Comparison of ENCODE assay signal across 8 cellular contexts in genomic region chr4:173333658-173334084, GRCh38. TPM values are rescaled to one million over a fixed set of nuclear protein-coding genes. Genes with fewer than 3 reads are reported as not detected.
A peak's percentile ranks its signal among the peaks of the same experiment; 100 is the strongest.
DNase-seq lines count a peak whose midpoint lies in the region; ATAC-seq and TF ChIP-seq lines count a peak whose summit lies in the region.

No MANE protein-coding gene starts in this region.

- under 1% methylated on average over 52 of the region's 53 CpGs for WGBS in urinary bladder

- H3K27me3 ChIP-seq in BE2C, result no peaks in the 10 kb centered on the region

- H3K27ac ChIP-seq in urinary bladder (ENCODE audit: low read depth), result peak overlapping the region; percentile 99

- peaks cover 49% of the 10 kb centered on the region for H3K36me3 ChIP-seq in BE2C
- no peaks in the 10 kb centered on the region for H3K36me3 ChIP-seq in urinary bladder (ENCODE audit: insufficient read depth)

- H3K4me1 ChIP-seq in BE2C (no peaks in the 10 kb centered on the region), urinary bladder (ENCODE audit: insufficient read depth) (no peaks in the 10 kb centered on the region)

- peak; percentile 4 for ATAC-seq in GM19455 (IDR thresholded peaks at IDR 0.05; ENCODE audit: unreplicated experiment)
- ATAC-seq in omental fat pad (ENCODE audit: low FRiP score), result peak; percentile 42

- H3K9me3 ChIP-seq in BE2C, result no peaks in the 10 kb centered on the region

- H3K4me3 ChIP-seq in BE2C (ENCODE audit: low read depth, low read length) (peak overlapping the region; percentile 80), urinary bladder (ENCODE audit: low read depth, low read length) (peak overlapping the region; percentile 82)

- DNase-seq in BE2C (peak; percentile 58), NCI-H1092 (lab: John Stamatoyannopoulos, UW) (peak; percentile 55), activated gamma-delta T cell treated with Interleukin-2 at 50 U/mL for 16 hours (peak; percentile 34), globus pallidus (ENCODE audit: low spot score) (peak; percentile 61), omental fat pad (ENCODE audit: low spot score) (no peak), cerebellar nuclear complex (lab: John Stamatoyannopoulos, UW) (no peak)

- no peak for TF ChIP-seq CTCF in BE2C (IDR thresholded peaks at IDR 0.05; ENCODE audit: low read depth, low read length)
- no peak for TF ChIP-seq CTCF in omental fat pad (IDR thresholded peaks at IDR 0.05)

RNA-seq across cellular contexts. Expression of gene HMGB2, which starts 0.5 kb away (rescaled TPM):
- polyA plus RNA-seq in BE2C (2012; ENCODE audit: insufficient read depth, insufficient read length, low read depth), result 86.8 TPM
- total RNA-seq in omental fat pad (100 to 1,000 TPM in 1 of 4 donors, 10 to 100 TPM in 3; 32.5 to 109 (median 51.7) TPM), urinary bladder (94.1 TPM)
- polyA plus RNA-seq in urinary bladder, result 109 TPM

RNA-seq across cellular contexts. Expression of gene SAP30, which starts 37.1 kb away (rescaled TPM):
- polyA plus RNA-seq in BE2C (2012; ENCODE audit: insufficient read depth, insufficient read length, low read depth), result 15.7 TPM
- 10 to 100 TPM; 25.8 to 61.9 (median 32.7) TPM for total RNA-seq in omental fat pad
- total RNA-seq in urinary bladder, result 16.6 TPM
- 24.8 TPM for polyA plus RNA-seq in urinary bladder

Comparison
In these comparisons a context has a peak if more than half of its experiments do, and no peak if none do; other contexts are left out.
1. DNase-seq: peak in BE2C (single experiment), NCI-H1092 (single experiment), activated gamma-delta T cell treated with Interleukin-2 at 50 U/mL for 16 hours (single experiment) and globus pallidus (single experiment); none in omental fat pad (single experiment) and cerebellar nuclear complex (0 of 2).